Comparison of ENCODE assay signal across 8 cellular contexts in genomic region chr13:24967985-24968384, GRCh38.
DNase-seq lines count a peak whose midpoint lies in the region; ATAC-seq and TF ChIP-seq lines count a peak whose summit lies in the region.
"Not testable (repeated sequence)": the region's sequence is repeated elsewhere in the genome, so short reads cannot be mapped to it uniquely, and the experiment has no call there.

No MANE protein-coding gene starts in this region.

- not testable (repeated sequence) for H3K27ac ChIP-seq in IMR-90 (ENCODE audit: insufficient read depth, low read length); coronary artery; lower lobe of right lung
- peak overlapping the region; percentile 35 to 80 (median 58) for H3K27ac ChIP-seq in thyroid gland

- ATAC-seq in IMR-90 (ENCODE audit: low read depth); lower lobe of right lung: not testable (repeated sequence)

- peak overlapping the region; percentile 59 for H3K4me2 ChIP-seq in IMR-90 (ENCODE audit: low read depth, low read length)

- H3K36me3 Mint-ChIP-seq in Caco-2 (ENCODE audit: insufficient read depth, unreplicated experiment); activated CD4-positive, alpha-beta T cell treated with anti-CD3 and anti-CD28 coated beads, Interleukin-2, amount 10 ng/mL, durations not matched to agents 24 days and 14 days (ENCODE audit: low read depth); glutamatergic neuron (ENCODE audit: unreplicated experiment); progenitor cell of endocrine pancreas (ENCODE audit: insufficient read depth): not testable (repeated sequence)

- not testable (repeated sequence) for H3K27me3 ChIP-seq in Caco-2 (replicated peaks; ENCODE audit: control insufficient read depth, insufficient read depth, low read length); IMR-90 (ENCODE audit: control insufficient read depth, insufficient read depth, low read length); lower lobe of right lung (ENCODE audit: low read depth); thyroid gland

- H3K4me3 Mint-ChIP-seq in Caco-2 (ENCODE audit: unreplicated experiment) (peak overlapping the region; percentile 71), glutamatergic neuron (ENCODE audit: unreplicated experiment) (peak overlapping the region; percentile 96), progenitor cell of endocrine pancreas (ENCODE audit: low read depth) (peak overlapping the region; percentile 80)
- H3K4me3 Mint-ChIP-seq in activated CD4-positive, alpha-beta T cell treated with anti-CD3 and anti-CD28 coated beads, Interleukin-2, amount 10 ng/mL, durations not matched to agents 24 days and 14 days: peak overlapping the region; percentile 19

- H3K4me3 ChIP-seq in Caco-2 (ENCODE audit: low read depth, low read length) (peak overlapping the region; percentile 32), IMR-90 (ENCODE audit: insufficient read depth, low read depth, low read length) (peak overlapping the region; percentile 29), coronary artery (peak overlapping the region; percentile 71), lower lobe of right lung (peak overlapping the region; percentile 34), thyroid gland (replicated peaks in 1 of 3) (peak overlapping the region in 2 of 3 donors; percentile 26 to 62)

- H4K8ac ChIP-seq in IMR-90 (ENCODE audit: low read depth in 2 of 2, low read length in 2 of 2): 0 out of 4 replicates have a peak overlapping the region, but pooled peaks of 1 of the 2 experiments have one; percentile 42

- peak overlapping the region; percentile 48 for H3K27ac Mint-ChIP-seq in Caco-2 (ENCODE audit: unreplicated experiment)
- not testable (repeated sequence) for H3K27ac Mint-ChIP-seq in activated CD4-positive, alpha-beta T cell treated with anti-CD3 and anti-CD28 coated beads, Interleukin-2, amount 10 ng/mL, durations not matched to agents 24 days and 14 days; progenitor cell of endocrine pancreas
- peak overlapping the region; percentile 90 for H3K27ac Mint-ChIP-seq in glutamatergic neuron (ENCODE audit: unreplicated experiment)

- in situ Hi-C loops in IMR-90 (cut with MboI; ENCODE audit: low sequenced_read_pairs): not testable (repeated sequence)

- H3K14ac ChIP-seq in IMR-90 (replicated peaks; ENCODE audit: low read depth, low read length): 0 out of 2 replicates have a peak overlapping the region, but pooled peaks have one; percentile 32

- DNase-seq in Caco-2; IMR-90; activated CD4-positive, alpha-beta T cell treated with anti-CD3 and anti-CD28 coated beads, Interleukin-2, amount 10 ng/mL, durations not matched to agents 24 days and 14 days; coronary artery (ENCODE audit: low spot score); glutamatergic neuron; lower lobe of right lung; progenitor cell of endocrine pancreas (ENCODE audit: low spot score, unreplicated experiment); thyroid gland: not testable (repeated sequence)

- not testable (repeated sequence) for H4K20me1 ChIP-seq in IMR-90 (ENCODE audit: insufficient read depth, low read length)

- not testable (repeated sequence) for H2AK5ac ChIP-seq in IMR-90 (ENCODE audit: low read depth, low read length)

- peak overlapping the region; percentile 10; the same call in 1 of the 2 replicates for H3K9ac ChIP-seq in IMR-90 (ENCODE audit: low read depth, low read length)

- TF ChIP-seq POLR2A in IMR-90 (IDR thresholded peaks at IDR 0.05; ENCODE audit: low read depth, low read length): not testable (repeated sequence)
- TF ChIP-seq POLR2A in thyroid gland (IDR thresholded peaks at IDR 0.05): peak in 1 of 2 donors; percentile 32

- intact Hi-C loops in Caco-2 (cut with micrococcal nuclease; ENCODE audit: unreplicated experiment): loop anchor here (5.0 kb wide), 1 partner anchor 276 kb away; no protein-coding TSS in a partner anchor
- intact Hi-C loops in IMR-90 (cut with micrococcal nuclease): loop anchor here (2.0 to 5.0 kb wide), 2 partner anchors 103 to 241 kb away; no protein-coding TSS in a partner anchor
- intact Hi-C loops in activated CD4-positive, alpha-beta T cell treated with anti-CD3 and anti-CD28 coated beads, Interleukin-2, amount 10 ng/mL, durations not matched to agents 24 days and 14 days (cut with micrococcal nuclease): loop anchor here (5.0 kb wide), 1 partner anchor 101 kb away; no protein-coding TSS in a partner anchor
- intact Hi-C loops in lower lobe of right lung (cut with DNase I); thyroid gland (cut with DNase I): not testable (repeated sequence)

- BruUV-seq in Caco-2 (replicated peaks; lab: Mats Ljungman, UMichigan); IMR-90 (replicated peaks; lab: Mats Ljungman, UMichigan): not testable (repeated sequence)

- POLR2A ChIA-PET in Caco-2 (lab: Charles Lee); IMR-90 (lab: Charles Lee; ENCODE audit: unreplicated experiment): not testable (repeated sequence)

- CTCF ChIA-PET in Caco-2 (lab: Charles Lee) (interaction anchor here (0.6 to 1.6 kb wide), 3 partner anchors 33 to 274 kb away, joined by 3 to 12 read pairs (median 3); a partner anchor contains a TSS), IMR-90 (lab: Yijun Ruan, JAX) (interaction anchor here (1.0 kb wide), 1 partner anchor 102 kb away, joined by 4 read pairs; no protein-coding TSS in a partner anchor)

- TF ChIP-seq CTCF in Caco-2 (IDR thresholded peaks at IDR 0.05; ENCODE audit: insufficient read depth in 1 of 2, low read depth in 1 of 2, low read length in 1 of 2, severe bottlenecking in 1 of 2, unreplicated experiment in 1 of 2); IMR-90 (conservative IDR thresholded peaks at IDR 0.05; ENCODE audit: low read depth, low read length); coronary artery (IDR thresholded peaks at IDR 0.05); glutamatergic neuron (IDR thresholded peaks at IDR 0.05; ENCODE audit: partially characterized antibody, unreplicated experiment); lower lobe of right lung (IDR thresholded peaks at IDR 0.05); progenitor cell of endocrine pancreas (IDR thresholded peaks at IDR 0.05; ENCODE audit: unreplicated experiment); thyroid gland (IDR thresholded peaks at IDR 0.05): not testable (repeated sequence)

- not testable (repeated sequence) for H3K9me3 Mint-ChIP-seq in Caco-2 (ENCODE audit: unreplicated experiment); activated CD4-positive, alpha-beta T cell treated with anti-CD3 and anti-CD28 coated beads, Interleukin-2, amount 10 ng/mL, durations not matched to agents 24 days and 14 days; glutamatergic neuron (ENCODE audit: unreplicated experiment); progenitor cell of endocrine pancreas (ENCODE audit: low read depth)

- not testable (repeated sequence) for H2AK9ac ChIP-seq in IMR-90 (replicated peaks; ENCODE audit: low read depth, low read length, poor library complexity)

- not testable (repeated sequence) for H3K4me1 ChIP-seq in Caco-2; IMR-90 (ENCODE audit: control insufficient read depth, insufficient read depth, low read length); lower lobe of right lung; thyroid gland

- not testable (repeated sequence) for H2BK5ac ChIP-seq in IMR-90 (ENCODE audit: low read depth, low read length, poor library complexity, severe bottlenecking)

- not testable (repeated sequence) for H3K4ac ChIP-seq in IMR-90 (ENCODE audit: low read depth, low read length)

- not testable (repeated sequence) for H3K9me3 ChIP-seq in Caco-2; IMR-90 (ENCODE audit: control insufficient read depth, insufficient read depth, low read length); lower lobe of right lung; thyroid gland

- not testable (repeated sequence) for H4K5ac ChIP-seq in IMR-90 (ENCODE audit: low read depth, low read length)

- dilution Hi-C loops in IMR-90 (cut with HindIII; ENCODE audit: low sequenced_read_pairs, unreplicated experiment): not testable (repeated sequence)

- H3K23ac ChIP-seq in IMR-90 (ENCODE audit: low read depth, low read length): not testable (repeated sequence)

- not testable (repeated sequence) for H3K9me1 ChIP-seq in IMR-90 (ENCODE audit: insufficient read depth, low read length)

- H2BK20ac ChIP-seq in IMR-90 (ENCODE audit: low read depth, low read length): not testable (repeated sequence)

- H3K18ac ChIP-seq in IMR-90 (ENCODE audit: low read depth, low read length): not testable (repeated sequence)

- H3K4me1 Mint-ChIP-seq in Caco-2 (ENCODE audit: low read depth, unreplicated experiment); activated CD4-positive, alpha-beta T cell treated with anti-CD3 and anti-CD28 coated beads, Interleukin-2, amount 10 ng/mL, durations not matched to agents 24 days and 14 days; glutamatergic neuron (ENCODE audit: low read depth, unreplicated experiment); progenitor cell of endocrine pancreas (ENCODE audit: low read depth): not testable (repeated sequence)

- H3K36me3 ChIP-seq in Caco-2 (ENCODE audit: control insufficient read depth, insufficient read depth, low read length); IMR-90 (ENCODE audit: control insufficient read depth, insufficient read depth, low read length); lower lobe of right lung; thyroid gland: not testable (repeated sequence)

- not testable (repeated sequence) for H4K91ac ChIP-seq in IMR-90 (ENCODE audit: insufficient read depth, low read depth, low read length)

- H2BK15ac ChIP-seq in IMR-90 (ENCODE audit: low read depth, low read length): not testable (repeated sequence)

- H3K79me1 ChIP-seq in IMR-90 (ENCODE audit: low read depth in 1 of 2, low read length in 2 of 2): not testable (repeated sequence)

- TF ChIP-seq RAD21 in IMR-90 (IDR thresholded peaks at IDR 0.05; ENCODE audit: low read length): not testable (repeated sequence)

- H3K56ac ChIP-seq in IMR-90 (ENCODE audit: extremely low read depth, insufficient read depth, low read length): not testable (repeated sequence)

- H3K27me3 Mint-ChIP-seq in Caco-2 (ENCODE audit: insufficient read depth, unreplicated experiment); activated CD4-positive, alpha-beta T cell treated with anti-CD3 and anti-CD28 coated beads, Interleukin-2, amount 10 ng/mL, durations not matched to agents 24 days and 14 days; glutamatergic neuron (ENCODE audit: unreplicated experiment); progenitor cell of endocrine pancreas: not testable (repeated sequence)

- not testable (repeated sequence) for H2BK120ac ChIP-seq in IMR-90 (ENCODE audit: low read depth, low read length)

- not testable (repeated sequence) for H2AFZ ChIP-seq in IMR-90 (replicated peaks; ENCODE audit: low read length, poor library complexity)

- no CpG with 5 or more reads among the region's 5 CpGs for WGBS in IMR-90 (ENCODE audit: extremely low coverage in 2 of 2, insufficient read length in 1 of 2), 2 experiments
- WGBS in thyroid gland, 2 donors: 0% methylated on average over 5 of the region's 5 CpGs

Comparison
In these comparisons a context has a peak if more than half of its experiments do, and no peak if none do; other contexts are left out.
1. H3K4me3 Mint-ChIP-seq: peak in every context shown above with its lines; median percentile 96 in glutamatergic neuron; 80 in progenitor cell of endocrine pancreas; 71 in Caco-2; 19 in activated CD4-positive, alpha-beta T cell treated with anti-CD3 and anti-CD28 coated beads, Interleukin-2, amount 10 ng/mL, durations not matched to agents 24 days and 14 days.